ENCODE assay signal across 16 cellular contexts in the genomic region with DNA sequence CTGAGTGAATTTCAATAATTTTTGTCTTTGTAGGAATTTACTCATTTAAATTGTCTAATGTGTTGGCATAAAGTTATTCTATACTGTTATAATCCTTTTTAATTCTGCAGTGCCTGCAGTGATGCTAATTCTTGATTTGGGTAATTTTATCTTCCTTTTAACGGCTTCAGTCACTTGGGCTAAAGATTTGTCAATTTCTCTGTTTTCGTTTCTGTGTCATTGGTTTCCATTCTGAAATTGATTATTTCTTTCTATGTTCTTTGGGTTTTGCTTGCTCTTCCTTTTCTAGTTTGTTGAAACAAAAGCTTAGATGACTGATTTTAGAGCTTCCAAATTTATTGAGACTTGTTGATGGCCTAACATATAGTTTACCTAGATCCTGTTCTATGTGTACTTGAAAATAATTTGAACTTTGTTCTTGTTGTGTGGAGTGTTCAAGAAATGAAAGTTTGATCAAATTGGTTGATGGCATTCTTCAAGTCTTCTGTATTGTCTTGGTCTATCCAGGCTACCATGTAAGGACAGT.
DNase-seq lines count a peak whose midpoint lies in the region; ATAC-seq, FAIRE-seq and TF ChIP-seq lines count a peak whose summit lies in the region.
"Had no signal": no experiment of that assay in that cellular context is flagged by ENCODE, and none has a peak within 500 bp of the region (broad histone marks: within the 10 kb centered on the region; RNA-seq: fewer than 3 reads in every experiment).

No MANE protein-coding gene starts in this region.

- peak overlapping the region; percentile 56 for H3K27ac Mint-ChIP-seq in CD4-positive, alpha-beta T cell
- H3K27ac Mint-ChIP-seq in activated T-helper 1 cell treated with anti-CD3 and anti-CD28 coated beads, Interleukin-12 subunit alpha, Interleukin-12 subunit beta, Interleukin-2, Interleukin-4 antibody, amounts not matched to agents 30 ng/mL and 10 ng/mL and 1 ng/mL, durations not matched to agents 14 hours and 24 hours and 36 hours = peak overlapping the region; percentile 69
- H3K27ac Mint-ChIP-seq in naive B cell = peak overlapping the region in 4 of 6 donors; percentile 50 to 75 (median 61)

- ATAC-seq in A549 (no peak), naive B cell (ENCODE audit: low read depth in 2 of 2) (no peak), GM19395 (IDR thresholded peaks at IDR 0.05; ENCODE audit: unreplicated experiment) (no peak), GM18502 (IDR thresholded peaks at IDR 0.05; ENCODE audit: poor library complexity, unreplicated experiment) (no peak)
- ATAC-seq in CD4-positive, alpha-beta T cell (ENCODE audit: poor library complexity) = no peak
- ATAC-seq: gastrocnemius medialis had no signal

- H3K36me3 Mint-ChIP-seq in CD4-positive, alpha-beta T cell (ENCODE audit: low read depth) = peaks cover 84% of the 10 kb centered on the region
- peaks cover 43% of the 10 kb centered on the region for H3K36me3 Mint-ChIP-seq in activated T-helper 1 cell treated with anti-CD3 and anti-CD28 coated beads, Interleukin-12 subunit alpha, Interleukin-12 subunit beta, Interleukin-2, Interleukin-4 antibody, amounts not matched to agents 30 ng/mL and 10 ng/mL and 1 ng/mL, durations not matched to agents 14 hours and 24 hours and 36 hours (ENCODE audit: low read depth)
- H3K36me3 Mint-ChIP-seq in naive B cell = peaks cover 20 to 26% of the 10 kb centered on the region in 2 donors

- CTCF ChIA-PET in A549 (lab: Yijun Ruan, JAX) = no interaction called here
- CTCF ChIA-PET in CD4-positive, alpha-beta T cell (lab: Charles Lee) = no interaction called here

- H3K4me1 ChIP-seq in A549 = peaks cover 11% of the 10 kb centered on the region
- H3K4me1 ChIP-seq: BE2C, parathyroid adenoma had no signal

- POLR2A ChIA-PET in A549 (lab: Yijun Ruan, JAX) = no interaction called here
- POLR2A ChIA-PET in CD4-positive, alpha-beta T cell (lab: Charles Lee) = interaction anchor here (0.9 kb wide), 1 partner anchor 58 kb away, joined by 3 read pairs; no protein-coding TSS in a partner anchor

- no peaks in the 10 kb centered on the region for H3K9me3 Mint-ChIP-seq in CD4-positive, alpha-beta T cell
- no peaks in the 10 kb centered on the region for H3K9me3 Mint-ChIP-seq in activated T-helper 1 cell treated with anti-CD3 and anti-CD28 coated beads, Interleukin-12 subunit alpha, Interleukin-12 subunit beta, Interleukin-2, Interleukin-4 antibody, amounts not matched to agents 30 ng/mL and 10 ng/mL and 1 ng/mL, durations not matched to agents 14 hours and 24 hours and 36 hours
- H3K9me3 Mint-ChIP-seq in naive B cell = no peaks in the 10 kb centered on the region

- TF ChIP-seq RAD21 in A549 (conservative IDR thresholded peaks at IDR 0.05 in 1 of 2, IDR thresholded peaks at IDR 0.05 in 1 of 2) = no peak

- 83% methylated on average over 2 of the region's 2 CpGs for WGBS in A549 (ENCODE audit: missing lambda C conversion rate)

- no peaks in the 10 kb centered on the region for H3K27me3 ChIP-seq in CD4-positive, alpha-beta T cell (ENCODE audit: control insufficient read depth, insufficient read depth, low read length)
- H3K27me3 ChIP-seq: BE2C, gastrocnemius medialis had no signal

- no peak for TF ChIP-seq EP300 in A549 (IDR thresholded peaks at IDR 0.05)

- peaks cover 21% of the 10 kb centered on the region for H3K4me1 Mint-ChIP-seq in CD4-positive, alpha-beta T cell (ENCODE audit: low read depth)
- peaks cover 38% of the 10 kb centered on the region for H3K4me1 Mint-ChIP-seq in activated T-helper 1 cell treated with anti-CD3 and anti-CD28 coated beads, Interleukin-12 subunit alpha, Interleukin-12 subunit beta, Interleukin-2, Interleukin-4 antibody, amounts not matched to agents 30 ng/mL and 10 ng/mL and 1 ng/mL, durations not matched to agents 14 hours and 24 hours and 36 hours (ENCODE audit: low read depth)
- peaks cover 36 to 53% (median 39%) of the 10 kb centered on the region in 3 donors for H3K4me1 Mint-ChIP-seq in naive B cell

- no peak overlapping the region for H3K4me3 ChIP-seq in A549
- H3K4me3 ChIP-seq: gastrocnemius medialis, PC-9 had no signal

- intact Hi-C loops in CD4-positive, alpha-beta T cell (cut with DNase I, micrococcal nuclease) = no loop called here
- intact Hi-C loops in activated T-helper 1 cell treated with anti-CD3 and anti-CD28 coated beads, Interleukin-12 subunit alpha, Interleukin-12 subunit beta, Interleukin-2, Interleukin-4 antibody, amounts not matched to agents 30 ng/mL and 10 ng/mL and 1 ng/mL, durations not matched to agents 14 hours and 24 hours and 36 hours (cut with micrococcal nuclease) = loop anchor here (2.0 kb wide), 1 partner anchor 80 kb away; no protein-coding TSS in a partner anchor

- no peak overlapping the region for H3K27ac ChIP-seq in A549
- H3K27ac ChIP-seq in CD4-positive, alpha-beta T cell (ENCODE audit: low read depth, low read length) = no peak overlapping the region
- H3K27ac ChIP-seq: parathyroid adenoma, PC-9 had no signal

- peak overlapping the region; percentile 1 for H3K4me3 Mint-ChIP-seq in CD4-positive, alpha-beta T cell
- H3K4me3 Mint-ChIP-seq in activated T-helper 1 cell treated with anti-CD3 and anti-CD28 coated beads, Interleukin-12 subunit alpha, Interleukin-12 subunit beta, Interleukin-2, Interleukin-4 antibody, amounts not matched to agents 30 ng/mL and 10 ng/mL and 1 ng/mL, durations not matched to agents 14 hours and 24 hours and 36 hours = peak overlapping the region; percentile 75
- peak overlapping the region in 2 of 8 donors; percentile 23 to 36 for H3K4me3 Mint-ChIP-seq in naive B cell

- no peak for DNase-seq in A549 (ENCODE audit: low read depth in 1 of 2, low spot score in 1 of 2)
- DNase-seq in CD4-positive, alpha-beta T cell = no peak
- DNase-seq in activated T-helper 1 cell treated with anti-CD3 and anti-CD28 coated beads, Interleukin-12 subunit alpha, Interleukin-12 subunit beta, Interleukin-2, Interleukin-4 antibody, amounts not matched to agents 30 ng/mL and 10 ng/mL and 1 ng/mL, durations not matched to agents 14 hours and 24 hours and 36 hours (ENCODE audit: low spot score) = no peak
- no peak for DNase-seq in naive B cell
- DNase-seq in medulla oblongata (ENCODE audit: extremely low spot score) = no peak
- DNase-seq in HuH-7 (ENCODE audit: low spot score) = no peak
- DNase-seq: activated effector memory CD4-positive, alpha-beta T cell treated with Interleukin-2 at 50 U/mL for 16 hours; BE2C; caudate nucleus; gastrocnemius medialis; NCI-H524 treated with DMSO at 0.1 percent for 48 hours; PC-9; small intestine had no signal

- H3K4me2 ChIP-seq in A549 = no peak overlapping the region
- H3K4me2 ChIP-seq: PC-9 had no signal

- no peak for TF ChIP-seq CTCF in A549 (IDR thresholded peaks at IDR 0.05)
- no peak for TF ChIP-seq CTCF in CD4-positive, alpha-beta T cell (IDR thresholded peaks at IDR 0.05)

- H3K9me3 ChIP-seq in A549 = no peaks in the 10 kb centered on the region
- H3K9me3 ChIP-seq in CD4-positive, alpha-beta T cell (ENCODE audit: control insufficient read depth, low read length) = no peaks in the 10 kb centered on the region
- H3K9me3 ChIP-seq: BE2C, gastrocnemius medialis had no signal

- TF ChIP-seq POLR2A in A549 (IDR thresholded peaks at IDR 0.05; ENCODE audit: low read length) = no peak

- FAIRE-seq in A549 (lab: Jason Lieb, UNC) = peak; percentile 72
- FAIRE-seq: small intestine had no signal

- no peaks in the 10 kb centered on the region for H3K27me3 Mint-ChIP-seq in CD4-positive, alpha-beta T cell
- no peaks in the 10 kb centered on the region for H3K27me3 Mint-ChIP-seq in activated T-helper 1 cell treated with anti-CD3 and anti-CD28 coated beads, Interleukin-12 subunit alpha, Interleukin-12 subunit beta, Interleukin-2, Interleukin-4 antibody, amounts not matched to agents 30 ng/mL and 10 ng/mL and 1 ng/mL, durations not matched to agents 14 hours and 24 hours and 36 hours (ENCODE audit: insufficient read depth)
- no peaks in the 10 kb centered on the region for H3K27me3 Mint-ChIP-seq in naive B cell

TF ChIP-seq in A549, 52 proteins besides CTCF, POLR2A, EP300 and RAD21 (continues in another document):
- no peak for TF ChIP-seq NFE2L2 (conservative IDR thresholded peaks at IDR 0.05; ENCODE audit: low read length)
- TF ChIP-seq, protein P1, sequence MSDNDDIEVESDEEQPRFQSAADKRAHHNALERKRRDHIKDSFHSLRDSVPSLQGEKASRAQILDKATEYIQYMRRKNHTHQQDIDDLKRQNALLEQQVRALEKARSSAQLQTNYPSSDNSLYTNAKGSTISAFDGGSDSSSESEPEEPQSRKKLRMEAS (IDR thresholded peaks at IDR 0.05) = no peak
- no peak for TF ChIP-seq TP53 (CRISPR knock-in tag; IDR thresholded peaks at IDR 0.05)
- TF ChIP-seq, protein P2, sequence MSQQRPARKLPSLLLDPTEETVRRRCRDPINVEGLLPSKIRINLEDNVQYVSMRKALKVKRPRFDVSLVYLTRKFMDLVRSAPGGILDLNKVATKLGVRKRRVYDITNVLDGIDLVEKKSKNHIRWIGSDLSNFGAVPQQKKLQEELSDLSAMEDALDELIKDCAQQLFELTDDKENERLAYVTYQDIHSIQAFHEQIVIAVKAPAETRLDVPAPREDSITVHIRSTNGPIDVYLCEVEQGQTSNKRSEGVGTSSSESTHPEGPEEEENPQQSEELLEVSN (IDR thresholded peaks at IDR 0.05; ENCODE audit: borderline replicate concordance, low read depth) = no peak
- TF ChIP-seq, protein P3, sequence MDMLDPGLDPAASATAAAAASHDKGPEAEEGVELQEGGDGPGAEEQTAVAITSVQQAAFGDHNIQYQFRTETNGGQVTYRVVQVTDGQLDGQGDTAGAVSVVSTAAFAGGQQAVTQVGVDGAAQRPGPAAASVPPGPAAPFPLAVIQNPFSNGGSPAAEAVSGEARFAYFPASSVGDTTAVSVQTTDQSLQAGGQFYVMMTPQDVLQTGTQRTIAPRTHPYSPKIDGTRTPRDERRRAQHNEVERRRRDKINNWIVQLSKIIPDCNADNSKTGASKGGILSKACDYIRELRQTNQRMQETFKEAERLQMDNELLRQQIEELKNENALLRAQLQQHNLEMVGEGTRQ (IDR thresholded peaks at IDR 0.05) = no peak
- TF ChIP-seq ESRRA (IDR thresholded peaks at IDR 0.05; ENCODE audit: borderline replicate concordance, low read length) = no peak
- no peak for TF ChIP-seq NPAS2 (CRISPR knock-in tag; IDR thresholded peaks at IDR 0.05; ENCODE audit: borderline replicate concordance)
- no peak for TF ChIP-seq MAFK (IDR thresholded peaks at IDR 0.05; ENCODE audit: partially characterized antibody)
- TF ChIP-seq JUNB (IDR thresholded peaks at IDR 0.05) = no peak
- no peak for TF ChIP-seq RNF2 (IDR thresholded peaks at IDR 0.05; ENCODE audit: borderline replicate concordance, low read depth)
- TF ChIP-seq MAZ (IDR thresholded peaks at IDR 0.05; ENCODE audit: borderline replicate concordance, low read depth, low read length) = no peak
- TF ChIP-seq CHD4 (IDR thresholded peaks at IDR 0.05; ENCODE audit: borderline replicate concordance) = no peak
